In genomic region chr4:183722738-183723560, GRCh38 we compare ENCODE assay signal across 9 cellular contexts.
DNase-seq lines count a peak whose midpoint lies in the region; ATAC-seq and TF ChIP-seq lines count a peak whose summit lies in the region.
"Had no signal": no experiment of that assay in that cellular context is flagged by ENCODE, and none has a peak within 500 bp of the region (broad histone marks: within the 10 kb centered on the region; RNA-seq: fewer than 3 reads in every experiment).

No MANE protein-coding gene starts in this region.

- H3K27me3 Mint-ChIP-seq in CD14-positive monocyte (ENCODE audit: low read depth in 3 of 3), result peaks cover 22 to 31% (median 30%) of the 10 kb centered on the region in 3 donors
- peaks cover 9% of the 10 kb centered on the region for H3K27me3 Mint-ChIP-seq in osteocyte (ENCODE audit: unreplicated experiment)

- H3K27ac Mint-ChIP-seq in CD14-positive monocyte (peak overlapping the region in 4 of 7 donors; percentile 12 to 85 (median 50)), osteocyte (ENCODE audit: unreplicated experiment) (no peak overlapping the region)

- no peak for TF ChIP-seq POLR2A in vagina (IDR thresholded peaks at IDR 0.05)

- H3K27ac ChIP-seq in vagina, result peak overlapping the region; percentile 36

- H3K4me3 Mint-ChIP-seq in CD14-positive monocyte (peak overlapping the region; percentile 86 to 95), osteocyte (ENCODE audit: unreplicated experiment) (peak overlapping the region; percentile 69)

- peak; percentile 87 for ATAC-seq in GM19397 (IDR thresholded peaks at IDR 0.05; ENCODE audit: unreplicated experiment)
- peak; percentile 63 for ATAC-seq in HG03469 (IDR thresholded peaks at IDR 0.05; ENCODE audit: unreplicated experiment)
- ATAC-seq: K562 had no signal

- no peaks in the 10 kb centered on the region for H3K27me3 ChIP-seq in vagina

- TF ChIP-seq CTCF in CD14-positive monocyte (IDR thresholded peaks at IDR 0.05) (no peak), osteocyte (IDR thresholded peaks at IDR 0.05) (no peak), vagina (IDR thresholded peaks at IDR 0.05) (no peak)

- H3K4me1 ChIP-seq in vagina, result peaks cover 9% of the 10 kb centered on the region

- H3K4me3 ChIP-seq in vagina, result peak overlapping the region; percentile 45 to 51
- H3K4me3 ChIP-seq: K562 had no signal

- H3K9me3 Mint-ChIP-seq in CD14-positive monocyte, result peaks cover 0 to 11% (median 9%) of the 10 kb centered on the region in 7 donors
- H3K9me3 Mint-ChIP-seq in osteocyte (ENCODE audit: unreplicated experiment), result peaks cover 9% of the 10 kb centered on the region

- no peaks in the 10 kb centered on the region for H3K9me3 ChIP-seq in vagina

- H3K36me3 Mint-ChIP-seq in CD14-positive monocyte, result peaks cover 3% of the 10 kb centered on the region in 2 donors
- H3K36me3 Mint-ChIP-seq in osteocyte (ENCODE audit: unreplicated experiment), result no peaks in the 10 kb centered on the region

- DNase-seq in CD14-positive monocyte (ENCODE audit: low spot score) (peak; percentile 52), OCI-M1 (lab: John Stamatoyannopoulos, UW) (peak; percentile 48), glomerular visceral epithelial cell (ENCODE audit: extremely low spot score) (peak; percentile 44), osteocyte (ENCODE audit: extremely low spot score, unreplicated experiment) (peak; percentile 83), vagina (ENCODE audit: extremely low spot score in 2 of 2) (no peak)
- DNase-seq in activated effector memory CD4-positive, alpha-beta T cell treated with anti-CD3 and anti-CD28 coated beads, Interleukin-2, amount 50 U/mL, for 16 hours, result peak; percentile 81

- H3K36me3 ChIP-seq in vagina, result no peaks in the 10 kb centered on the region

- H3K4me1 Mint-ChIP-seq in CD14-positive monocyte (peaks cover 17% of the 10 kb centered on the region), osteocyte (ENCODE audit: unreplicated experiment) (no peaks in the 10 kb centered on the region)

- intact Hi-C loops in CD14-positive monocyte (cut with micrococcal nuclease) (no loop called here), vagina (cut with DNase I) (no loop called here)

Comparison
In these comparisons a context has a peak if more than half of its experiments do, and no peak if none do; other contexts are left out.
1. DNase-seq: peak in CD14-positive monocyte (single experiment), OCI-M1 (single experiment), activated effector memory CD4-positive, alpha-beta T cell treated with anti-CD3 and anti-CD28 coated beads, Interleukin-2, amount 50 U/mL, for 16 hours (single experiment), glomerular visceral epithelial cell (single experiment) and osteocyte (single experiment); none in vagina (0 of 2).